ENCODE assay signal across 11 cellular contexts in genomic region chr15:39582977-39583585, GRCh38. TPM values are rescaled to one million over a fixed set of nuclear protein-coding genes. Genes with fewer than 3 reads are reported as not detected.
A peak's percentile ranks its signal among the peaks of the same experiment; 100 is the strongest.
DNase-seq lines count a peak whose midpoint lies in the region; ATAC-seq and TF ChIP-seq lines count a peak whose summit lies in the region.
"Had no signal": no experiment of that assay in that cellular context is flagged by ENCODE, and none has a peak within 500 bp of the region (broad histone marks: within the 10 kb centered on the region; RNA-seq: fewer than 3 reads in every experiment).

No MANE protein-coding gene starts in this region.

- H2AK5ac ChIP-seq in neuronal stem cell (ENCODE audit: low read depth, low read length) = no peak overlapping the region

- intact Hi-C loops in tibial artery (cut with DNase I; ENCODE audit: low total_unique reads) = loop anchor here (1.0 to 10.0 kb wide), 4 partner anchors 172 to 875 kb away; no protein-coding TSS in a partner anchor

- no peak overlapping the region for H3K4me2 ChIP-seq in neuronal stem cell (ENCODE audit: insufficient read depth, low read length, poor library complexity, severe bottlenecking)

- WGBS in ectodermal cell, 2 experiments = 82 to 88% methylated on average over 4 of the region's 4 CpGs
- 64 to 81% methylated on average over 4 of the region's 4 CpGs for WGBS in lung, 2 donors
- no CpG with 5 or more reads among the region's 4 CpGs for WGBS in neuronal stem cell (ENCODE audit: extremely low coverage in 2 of 2, insufficient read length in 2 of 2, insufficient replicate concordance in 1 of 2), 2 donors

- TF ChIP-seq CTCF in lung (IDR thresholded peaks at IDR 0.05; ENCODE audit: control extremely low read depth, extremely low read depth) (no peak), tibial artery (IDR thresholded peaks at IDR 0.05) (no peak)

- no peak overlapping the region for H3K4ac ChIP-seq in neuronal stem cell (ENCODE audit: low read length)

- no peak overlapping the region for H3K14ac ChIP-seq in neuronal stem cell (ENCODE audit: low read length)

- H2BK15ac ChIP-seq in neuronal stem cell (ENCODE audit: low read length) = no peak overlapping the region

- H2AFZ ChIP-seq in neuronal stem cell (ENCODE audit: low read length) = no peak overlapping the region

- peaks cover 71% of the 10 kb centered on the region for H3K36me3 ChIP-seq in MG63
- H3K36me3 ChIP-seq in ectodermal cell (ENCODE audit: control insufficient read depth, insufficient read depth, low read length) = peaks cover 22% of the 10 kb centered on the region
- peaks cover 21 to 23% of the 10 kb centered on the region in 2 donors for H3K36me3 ChIP-seq in lung (ENCODE audit: control insufficient read depth in 2 of 2, insufficient read depth in 2 of 2, low read length in 2 of 2)
- H3K36me3 ChIP-seq in tibial artery = peaks cover 44 to 64% (median 57%) of the 10 kb centered on the region in 3 donors
- peaks cover 30 to 62% of the 10 kb centered on the region in 2 donors for H3K36me3 ChIP-seq in neuronal stem cell (replicated peaks in 1 of 2; ENCODE audit: control insufficient read depth in 2 of 2, insufficient read depth in 2 of 2, low read length in 2 of 2)

- H3K79me1 ChIP-seq in neuronal stem cell (ENCODE audit: low read depth, low read length) = peaks cover 1% of the 10 kb centered on the region

- no peak overlapping the region for H3K9ac ChIP-seq in neuronal stem cell (ENCODE audit: low read depth, low read length, poor library complexity)

- H3K4me3 ChIP-seq in MG63 (peak overlapping the region; percentile 71), ectodermal cell (ENCODE audit: insufficient read depth, low read depth, low read length) (peak overlapping the region; percentile 14), lung (peak overlapping the region; percentile 51), tibial artery (peak overlapping the region; percentile 69), neuronal stem cell (ENCODE audit: low read length in 2 of 2) (peak overlapping the region in 1 of 2 donors; percentile 51)

- no peak overlapping the region for H2BK12ac ChIP-seq in neuronal stem cell (ENCODE audit: low read length)

- ATAC-seq in lung (ENCODE audit: insufficient read depth, low FRiP score) (no peak), GM21381 (IDR thresholded peaks at IDR 0.05; ENCODE audit: unreplicated experiment) (no peak), GM19324 (IDR thresholded peaks at IDR 0.05; ENCODE audit: low FRiP score, unreplicated experiment) (no peak)
- ATAC-seq: Panc1 had no signal

- H4K91ac ChIP-seq in neuronal stem cell (ENCODE audit: low read depth, low read length, poor library complexity) = no peak overlapping the region

- DNase-seq in MG63 (no peak), lung (ENCODE audit: low spot score) (no peak), tibial artery (no peak), neuronal stem cell (ENCODE audit: low spot score) (no peak)
- DNase-seq in activated naive CD4-positive, alpha-beta T cell treated with Interleukin-2 at 50 U/mL for 16 hours = no peak
- DNase-seq: GDM1, NCI-H1092 had no signal

- H3K27me3 ChIP-seq in MG63 = no peaks in the 10 kb centered on the region
- H3K27me3 ChIP-seq in ectodermal cell (ENCODE audit: control insufficient read depth, insufficient read depth, low read length, poor library complexity, severe bottlenecking) = peaks cover 7% of the 10 kb centered on the region
- no peaks in the 10 kb centered on the region for H3K27me3 ChIP-seq in lung (ENCODE audit: control insufficient read depth, insufficient read depth)
- no peaks in the 10 kb centered on the region for H3K27me3 ChIP-seq in tibial artery
- H3K27me3 ChIP-seq in neuronal stem cell (ENCODE audit: control insufficient read depth in 3 of 3, insufficient read depth in 3 of 3, low read depth in 1 of 3, low read length in 3 of 3) = no peaks in the 10 kb centered on the region

- no peak overlapping the region for H2BK120ac ChIP-seq in neuronal stem cell (ENCODE audit: low read depth, low read length)

- no peak overlapping the region for H3K18ac ChIP-seq in neuronal stem cell (ENCODE audit: low read length)

- no peak overlapping the region for H3K23ac ChIP-seq in neuronal stem cell (ENCODE audit: low read depth, low read length, poor library complexity)

- no peak overlapping the region for H4K8ac ChIP-seq in neuronal stem cell (ENCODE audit: low read depth, low read length)

- H3K27ac ChIP-seq in ectodermal cell (ENCODE audit: insufficient read depth, low read depth, low read length, poor library complexity, severe bottlenecking) (no peak overlapping the region), lung (ENCODE audit: low read depth in 1 of 2, low read length in 1 of 2) (no peak overlapping the region), tibial artery (peak overlapping the region; percentile 77 to 92), neuronal stem cell (replicated peaks; ENCODE audit: low read length) (no peak overlapping the region)

- H3K4me1 ChIP-seq in ectodermal cell (ENCODE audit: control insufficient read depth, insufficient read depth, low read length) (peaks cover 24% of the 10 kb centered on the region), lung (ENCODE audit: control insufficient read depth in 2 of 2, insufficient read depth in 2 of 2, low read length in 2 of 2) (peaks cover 0 to 4% of the 10 kb centered on the region in 2 donors), tibial artery (peaks cover 0 to 76% (median 31%) of the 10 kb centered on the region in 4 donors), neuronal stem cell (ENCODE audit: control insufficient read depth in 2 of 2, insufficient read depth in 1 of 2, low read depth in 1 of 2, low read length in 2 of 2) (peaks cover 15 to 19% of the 10 kb centered on the region in 2 donors)

- H2BK5ac ChIP-seq in neuronal stem cell (ENCODE audit: low read length) = no peak overlapping the region

- H3K9me3 ChIP-seq in MG63 (no peaks in the 10 kb centered on the region), ectodermal cell (ENCODE audit: control insufficient read depth, low read length) (no peaks in the 10 kb centered on the region), lung (ENCODE audit: control insufficient read depth in 2 of 2, insufficient read depth in 1 of 2, low read length in 1 of 2) (no peaks in the 10 kb centered on the region), tibial artery (no peaks in the 10 kb centered on the region), neuronal stem cell (replicated peaks in 1 of 2; ENCODE audit: control insufficient read depth in 2 of 2, insufficient read depth in 1 of 2, low read depth in 1 of 2, low read length in 2 of 2) (no peaks in the 10 kb centered on the region)

RNA-seq across cellular contexts. Expression of gene THBS1, which starts 2.2 kb away (rescaled TPM):
- total RNA-seq in MG63 (2014; rRNA removed; shearing (Covaris generic); ENCODE audit: low replicate concordance) = 335 and 364 TPM in 2 replicates
- polyA plus RNA-seq in ectodermal cell (2013, experiment 1 of 4) = 28.4 TPM
- polyA plus RNA-seq in ectodermal cell (2013, experiment 2 of 4) = 26.0 TPM
- 16.7 TPM for polyA plus RNA-seq in ectodermal cell (2013, experiment 3 of 4)
- 18.9 TPM for polyA plus RNA-seq in ectodermal cell (2013, experiment 4 of 4)
- 100 to 1,000 TPM; 174 to 477 TPM for total RNA-seq in lung
- 100 to 1,000 TPM in 1 of 2 donors, 10 to 100 TPM in 1; 35.3 to 544 TPM for polyA plus RNA-seq in lung
- 3.1 TPM for polyA plus RNA-seq in neuronal stem cell (2013, experiment 1 of 2)
- polyA plus RNA-seq in neuronal stem cell (2013, experiment 2 of 2) = 3.8 TPM

Comparison
In these comparisons a context has a peak if more than half of its experiments do, and no peak if none do; other contexts are left out.
1. H3K27ac ChIP-seq: peak in tibial artery (2 of 2); none in ectodermal cell (single experiment), lung (0 of 2) and neuronal stem cell (single experiment).